In the genomic region with DNA sequence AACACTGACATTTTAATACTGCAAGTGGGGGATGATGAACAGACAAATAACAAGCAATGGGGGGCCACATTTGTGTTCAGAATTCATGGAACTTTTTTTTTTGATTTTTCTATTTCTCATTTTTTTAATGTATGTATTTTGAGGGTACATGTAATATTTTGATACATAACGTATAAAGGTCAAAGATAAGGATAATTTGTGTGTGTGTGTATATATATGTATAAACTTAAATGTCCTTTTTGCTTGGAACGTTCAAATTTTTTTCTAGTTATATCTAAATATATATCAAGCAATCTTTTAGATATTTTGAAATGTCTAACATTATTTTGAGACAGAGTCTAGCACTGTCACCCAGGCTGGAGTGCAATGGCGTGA, we compare ENCODE assay signal across 13 cellular contexts. TPM values are rescaled to one million over a fixed set of nuclear protein-coding genes. Genes with fewer than 3 reads are reported as not detected.
DNase-seq lines count a peak whose midpoint lies in the region; FAIRE-seq and TF ChIP-seq lines count a peak whose summit lies in the region.
"Had no signal": no experiment of that assay in that cellular context is flagged by ENCODE, and none has a peak within 500 bp of the region (broad histone marks: within the 10 kb centered on the region; RNA-seq: fewer than 3 reads in every experiment).

No MANE protein-coding gene starts in this region.

- H3K9me3 ChIP-seq in HUES64 (ENCODE audit: insufficient read depth, low read depth, low read length), result no peaks in the 10 kb centered on the region
- no peaks in the 10 kb centered on the region for H3K9me3 ChIP-seq in astrocyte (ENCODE audit: insufficient read depth, low read depth, low read length)
- H3K9me3 ChIP-seq: ascending aorta, tibial nerve had no signal

- H3K9me3 Mint-ChIP-seq in T-helper 1 cell treated with Interleukin-12 subunit alpha and Interleukin-12 subunit beta and Interleukin-4 antibody, amounts not matched to agents 30 μg/mL and 1 μg/mL, for 36 hours, result peaks cover 5% of the 10 kb centered on the region
- no peaks in the 10 kb centered on the region for H3K9me3 Mint-ChIP-seq in astrocyte (ENCODE audit: unreplicated experiment)
- H3K9me3 Mint-ChIP-seq in neural crest cell, result no peaks in the 10 kb centered on the region

- no peak for FAIRE-seq in astrocyte (lab: Jason Lieb, UNC)
- no peak for FAIRE-seq in D721Med (lab: Jason Lieb, UNC)

- WGBS in HUES64, result 63% methylated on average over 1 of the region's 3 CpGs

- H3K4me1 ChIP-seq in HUES64 (ENCODE audit: insufficient read depth, low read length) (no peaks in the 10 kb centered on the region), astrocyte (ENCODE audit: insufficient read depth, low read length) (no peaks in the 10 kb centered on the region)
- H3K4me1 ChIP-seq: ascending aorta had no signal

- peaks cover 15% of the 10 kb centered on the region for H3K4me1 Mint-ChIP-seq in T-helper 1 cell treated with Interleukin-12 subunit alpha and Interleukin-12 subunit beta and Interleukin-4 antibody, amounts not matched to agents 30 μg/mL and 1 μg/mL, for 36 hours (ENCODE audit: low read depth)
- H3K4me1 Mint-ChIP-seq in astrocyte (ENCODE audit: low read depth, unreplicated experiment) (peaks cover 4% of the 10 kb centered on the region), neural crest cell (peaks cover 12% of the 10 kb centered on the region)

- no peak overlapping the region for H2AFZ ChIP-seq in astrocyte (ENCODE audit: low read depth, low read length)

- H3K27ac ChIP-seq in HUES64 (ENCODE audit: low read depth, low read length) (no peak overlapping the region), astrocyte (ENCODE audit: low read depth, low read length) (no peak overlapping the region)
- H3K27ac ChIP-seq: ascending aorta, skin epidermis had no signal

- no peaks in the 10 kb centered on the region for H3K79me2 ChIP-seq in astrocyte (ENCODE audit: insufficient read depth, low read length)

- no peaks in the 10 kb centered on the region for H4K20me1 ChIP-seq in astrocyte (ENCODE audit: insufficient read depth, low read length)

- H3K4me3 Mint-ChIP-seq in T-helper 1 cell treated with Interleukin-12 subunit alpha and Interleukin-12 subunit beta and Interleukin-4 antibody, amounts not matched to agents 30 μg/mL and 1 μg/mL, for 36 hours, result peak overlapping the region; percentile 87
- H3K4me3 Mint-ChIP-seq in astrocyte (ENCODE audit: unreplicated experiment) (peak overlapping the region; percentile 95), neural crest cell (peak overlapping the region; percentile 90)

- H3K27me3 Mint-ChIP-seq in T-helper 1 cell treated with Interleukin-12 subunit alpha and Interleukin-12 subunit beta and Interleukin-4 antibody, amounts not matched to agents 30 μg/mL and 1 μg/mL, for 36 hours (ENCODE audit: low read depth), result peaks cover 44% of the 10 kb centered on the region
- H3K27me3 Mint-ChIP-seq in astrocyte (ENCODE audit: low read depth, unreplicated experiment), result peaks cover 12% of the 10 kb centered on the region
- peaks cover 44% of the 10 kb centered on the region for H3K27me3 Mint-ChIP-seq in neural crest cell (ENCODE audit: low read depth)

- no peaks in the 10 kb centered on the region for H3K36me3 Mint-ChIP-seq in T-helper 1 cell treated with Interleukin-12 subunit alpha and Interleukin-12 subunit beta and Interleukin-4 antibody, amounts not matched to agents 30 μg/mL and 1 μg/mL, for 36 hours (ENCODE audit: low read depth)
- H3K36me3 Mint-ChIP-seq in astrocyte (ENCODE audit: low read depth, unreplicated experiment) (no peaks in the 10 kb centered on the region), neural crest cell (ENCODE audit: low read depth) (no peaks in the 10 kb centered on the region)

- H3K27me3 ChIP-seq in HUES64 (ENCODE audit: insufficient read depth, low read length) (peaks cover 20% of the 10 kb centered on the region), astrocyte (ENCODE audit: insufficient read depth, low read length) (peaks cover 5% of the 10 kb centered on the region)

- DNase-seq in T-helper 1 cell (no peak), astrocyte (ENCODE audit: low read depth) (no peak), neural crest cell (ENCODE audit: low read depth, low spot score) (no peak), NCI-H2107 treated with DMSO at 0.1 percent for 48 hours (lab: John Stamatoyannopoulos, UW; ENCODE audit: unreplicated experiment) (no peak), activated gamma-delta T cell treated with Interleukin-2 at 50 U/mL for 16 hours (no peak), D721Med (ENCODE audit: insufficient read length, low spot score) (no peak)

- H3K4me3 ChIP-seq in HUES64 (ENCODE audit: low read length), result peak overlapping the region; percentile 89
- no peak overlapping the region for H3K4me3 ChIP-seq in astrocyte (ENCODE audit: insufficient read depth, low read depth, low read length)

- H3K27ac Mint-ChIP-seq in T-helper 1 cell treated with Interleukin-12 subunit alpha and Interleukin-12 subunit beta and Interleukin-4 antibody, amounts not matched to agents 30 μg/mL and 1 μg/mL, for 36 hours, result no peak overlapping the region
- no peak overlapping the region for H3K27ac Mint-ChIP-seq in astrocyte (ENCODE audit: unreplicated experiment)
- H3K27ac Mint-ChIP-seq in neural crest cell (ENCODE audit: unreplicated experiment), result no peak overlapping the region

- H3K36me3 ChIP-seq in HUES64 (ENCODE audit: insufficient read depth, low read length) (no peaks in the 10 kb centered on the region), astrocyte (ENCODE audit: insufficient read depth, low read length) (no peaks in the 10 kb centered on the region)
- H3K36me3 ChIP-seq: ascending aorta, tibial nerve had no signal

- H3K4me2 ChIP-seq in astrocyte (ENCODE audit: low read length), result no peak overlapping the region

- H3K9ac ChIP-seq in HUES64 (ENCODE audit: low read depth, low read length) (no peak overlapping the region), astrocyte (ENCODE audit: low read length) (no peak overlapping the region)

- TF ChIP-seq CTCF in astrocyte (IDR thresholded peaks at IDR 0.05; ENCODE audit: insufficient read depth, low read depth, low read length) (no peak), neural crest cell (conservative IDR thresholded peaks at IDR 0.05) (no peak), D721Med (IDR thresholded peaks at IDR 0.05; ENCODE audit: insufficient read depth, missing control alignments) (no peak)

RNA-seq across cellular contexts. Expression of a gene that starts 12.3 kb away (rescaled TPM):
- 0.30 TPM for polyA plus RNA-seq in HUES64 (2013, experiment 1 of 2)
- 0.44 TPM for polyA plus RNA-seq in HUES64 (2013, experiment 2 of 2)
- total RNA-seq in astrocyte (1.2 and 1.7 TPM in 2 replicates), neural crest cell (1.2 and 1.3 TPM in 2 replicates)
- total RNA-seq: ascending aorta had no signal

RNA-seq across cellular contexts. Expression of a gene that starts 27.6 kb away (rescaled TPM):
- polyA plus RNA-seq in HUES64 (2013, experiment 1 of 2), result not detected
- not detected for polyA plus RNA-seq in HUES64 (2013, experiment 2 of 2)
- total RNA-seq in astrocyte, result not detected in 2 replicates
- total RNA-seq in neural crest cell, result not detected in 2 replicates
- total RNA-seq: ascending aorta, LHCN-M2, tibial nerve had no signal
- polyA plus RNA-seq: neural cell had no signal
